ENCODE assay signal across 11 cellular contexts in the genomic region with DNA sequence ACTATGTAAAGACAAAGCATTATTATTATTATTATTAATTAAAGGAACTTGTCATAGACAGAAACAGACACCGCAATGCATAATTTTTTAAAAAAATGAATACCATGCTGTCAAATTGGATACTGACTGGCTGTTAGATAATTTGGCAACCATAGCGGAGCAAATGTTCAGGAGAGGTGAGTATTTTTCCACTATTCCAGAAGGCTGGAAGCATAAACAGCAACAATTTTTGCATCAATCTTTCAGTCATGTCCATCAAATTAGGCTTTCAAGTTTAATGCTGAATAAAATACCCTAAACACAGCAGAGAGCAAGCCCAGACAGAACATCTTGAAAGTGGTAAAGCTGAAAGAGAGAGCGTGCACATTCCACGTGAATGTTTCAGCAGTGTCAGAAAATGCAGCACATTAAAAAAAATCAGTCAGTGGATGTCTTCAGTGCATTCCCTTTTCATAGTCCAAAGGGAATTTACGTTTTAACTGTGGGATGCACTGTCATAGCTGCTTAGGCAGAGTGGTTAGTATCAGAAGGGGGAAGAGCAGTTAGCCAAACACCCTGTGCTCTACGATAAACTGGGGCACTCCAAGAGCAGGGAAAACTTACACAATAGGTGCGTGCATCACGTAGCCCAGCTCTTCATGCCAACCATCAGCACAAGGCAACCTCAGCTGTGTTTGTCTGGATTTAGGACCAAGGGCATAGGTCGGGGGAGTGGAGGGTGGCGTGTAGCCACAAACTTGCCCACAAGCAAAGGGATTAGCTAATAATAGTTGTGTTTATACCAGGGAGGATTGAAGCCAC.
DNase-seq lines count a peak whose midpoint lies in the region; ATAC-seq, FAIRE-seq and TF ChIP-seq lines count a peak whose summit lies in the region.
"Had no signal": no experiment of that assay in that cellular context is flagged by ENCODE, and none has a peak within 500 bp of the region (broad histone marks: within the 10 kb centered on the region; RNA-seq: fewer than 3 reads in every experiment).

No MANE protein-coding gene starts in this region.

- peaks cover 58% of the 10 kb centered on the region for H3K4me1 Mint-ChIP-seq in HFFc6 (ENCODE audit: low read depth)
- H3K4me1 Mint-ChIP-seq in endothelial cell (ENCODE audit: unreplicated experiment): peaks cover 7% of the 10 kb centered on the region

- H3K27ac Mint-ChIP-seq in HFFc6 (peak overlapping the region; percentile 96), endothelial cell (ENCODE audit: unreplicated experiment) (no peak overlapping the region)
- H3K27ac Mint-ChIP-seq: activated CD8-positive, alpha-beta T cell treated with anti-CD3 and anti-CD28 coated beads for 36 hours had no signal

- H3K9me3 Mint-ChIP-seq in HFFc6 (peaks cover 16% of the 10 kb centered on the region), endothelial cell (ENCODE audit: unreplicated experiment) (peaks cover 7% of the 10 kb centered on the region)

- H3K9me3 ChIP-seq in right cardiac atrium (ENCODE audit: control insufficient read depth, low read length): no peaks in the 10 kb centered on the region
- H3K9me3 ChIP-seq in subcutaneous abdominal adipose tissue (ENCODE audit: control insufficient read depth in 5 of 5, low read length in 5 of 5): peaks cover 0 to 4% (median 0%) of the 10 kb centered on the region in 5 donors

- H3K27me3 Mint-ChIP-seq in HFFc6 (ENCODE audit: insufficient read depth) (peaks cover 2% of the 10 kb centered on the region; the same call in 1 of the 2 replicates), endothelial cell (ENCODE audit: unreplicated experiment) (no peaks in the 10 kb centered on the region)

- H3K4me3 Mint-ChIP-seq in HFFc6: peak overlapping the region; percentile 80
- no peak overlapping the region for H3K4me3 Mint-ChIP-seq in endothelial cell (ENCODE audit: unreplicated experiment)
- H3K4me3 Mint-ChIP-seq: activated CD8-positive, alpha-beta T cell treated with anti-CD3 and anti-CD28 coated beads for 36 hours had no signal

- H3K36me3 Mint-ChIP-seq in HFFc6 (ENCODE audit: low read depth) (peaks cover 19% of the 10 kb centered on the region), endothelial cell (ENCODE audit: low read depth, unreplicated experiment) (peaks cover 11% of the 10 kb centered on the region)

- H3K4me3 ChIP-seq in brain microvascular endothelial cell (ENCODE audit: low read depth, low read length) (no peak overlapping the region), right cardiac atrium (ENCODE audit: low read length) (no peak overlapping the region), subcutaneous abdominal adipose tissue (ENCODE audit: low read depth in 1 of 5, low read length in 5 of 5) (peak overlapping the region in 4 of 5 donors; percentile 10 to 43 (median 40))

- H3K27ac ChIP-seq in brain microvascular endothelial cell (no peak overlapping the region), right cardiac atrium (ENCODE audit: low read length) (no peak overlapping the region), subcutaneous abdominal adipose tissue (ENCODE audit: low read depth, low read length) (peak overlapping the region; percentile 52)

- intact Hi-C loops in right cardiac atrium (cut with DNase I): no loop called here

- DNase-seq in HFFc6: peak; percentile 93
- peak; percentile 18 for DNase-seq in brain microvascular endothelial cell
- peak in 2 of 3 donors; percentile 63 to 65 for DNase-seq in right cardiac atrium
- no peak for DNase-seq in urothelium cell line (ENCODE audit: low spot score)
- no peak for DNase-seq in activated CD4-positive, alpha-beta T cell treated with anti-CD3 and anti-CD28 coated beads for 4 hours
- DNase-seq in endothelial cell (ENCODE audit: low spot score): no peak
- no peak for DNase-seq in kidney tubule cell (ENCODE audit: low spot score)
- DNase-seq: activated CD8-positive, alpha-beta T cell treated with anti-CD3 and anti-CD28 coated beads for 36 hours; GDM1; posterior cingulate gyrus had no signal

- H3K27me3 ChIP-seq in brain microvascular endothelial cell (replicated peaks): no peaks in the 10 kb centered on the region
- H3K27me3 ChIP-seq in right cardiac atrium (ENCODE audit: control insufficient read depth, insufficient read depth): no peaks in the 10 kb centered on the region
- no peaks in the 10 kb centered on the region for H3K27me3 ChIP-seq in subcutaneous abdominal adipose tissue (ENCODE audit: control insufficient read depth in 5 of 5, insufficient read depth in 4 of 5, low read length in 5 of 5)

- no peak for FAIRE-seq in urothelium cell line (lab: Jason Lieb, UNC)

- no peak; the same call in 1 of the 2 replicates for TF ChIP-seq CTCF in HFFc6 (IDR thresholded peaks at IDR 0.05)
- no peak for TF ChIP-seq CTCF in brain microvascular endothelial cell (IDR thresholded peaks at IDR 0.05; ENCODE audit: low read depth, low read length, missing control alignments)
- TF ChIP-seq CTCF in endothelial cell (IDR thresholded peaks at IDR 0.05; ENCODE audit: unreplicated experiment): no peak

- in situ Hi-C loops in brain microvascular endothelial cell (cut with HindIII; ENCODE audit: low pct_ligation_motif_present, low sequenced_read_pairs): no loop called here

- H3K4me1 ChIP-seq in right cardiac atrium (ENCODE audit: control insufficient read depth, insufficient read depth, low read length) (no peaks in the 10 kb centered on the region), subcutaneous abdominal adipose tissue (ENCODE audit: control insufficient read depth in 5 of 5, insufficient read depth in 5 of 5, low read length in 5 of 5) (peaks cover 3 to 24% (median 11%) of the 10 kb centered on the region in 5 donors)

- H3K36me3 ChIP-seq in brain microvascular endothelial cell (replicated peaks): no peaks in the 10 kb centered on the region
- H3K36me3 ChIP-seq in subcutaneous abdominal adipose tissue (ENCODE audit: control insufficient read depth in 5 of 5, insufficient read depth in 5 of 5, low read length in 5 of 5): no peaks in the 10 kb centered on the region

- H3K9ac ChIP-seq in subcutaneous abdominal adipose tissue (ENCODE audit: low read length in 5 of 5): peak overlapping the region in 1 of 5 donors; percentile 41

- 30% methylated on average over 10 of the region's 10 CpGs for WGBS in right cardiac atrium

- ATAC-seq in right cardiac atrium: peak; percentile 85 to 95
- ATAC-seq: activated CD8-positive, alpha-beta T cell treated with anti-CD3 and anti-CD28 coated beads for 36 hours had no signal

Comparison
In these comparisons a context has a peak if more than half of its experiments do, and no peak if none do; other contexts are left out.
1. DNase-seq: peak in HFFc6 (single experiment), brain microvascular endothelial cell (single experiment) and right cardiac atrium (2 of 3); none in urothelium cell line (single experiment), activated CD4-positive, alpha-beta T cell treated with anti-CD3 and anti-CD28 coated beads for 4 hours (0 of 2), endothelial cell (single experiment) and kidney tubule cell (single experiment).
2. H3K4me3 ChIP-seq: peak in subcutaneous abdominal adipose tissue (4 of 5); none in brain microvascular endothelial cell (single experiment) and right cardiac atrium (single experiment).